Comparison of ENCODE assay signal across 8 cellular contexts in the genomic region with DNA sequence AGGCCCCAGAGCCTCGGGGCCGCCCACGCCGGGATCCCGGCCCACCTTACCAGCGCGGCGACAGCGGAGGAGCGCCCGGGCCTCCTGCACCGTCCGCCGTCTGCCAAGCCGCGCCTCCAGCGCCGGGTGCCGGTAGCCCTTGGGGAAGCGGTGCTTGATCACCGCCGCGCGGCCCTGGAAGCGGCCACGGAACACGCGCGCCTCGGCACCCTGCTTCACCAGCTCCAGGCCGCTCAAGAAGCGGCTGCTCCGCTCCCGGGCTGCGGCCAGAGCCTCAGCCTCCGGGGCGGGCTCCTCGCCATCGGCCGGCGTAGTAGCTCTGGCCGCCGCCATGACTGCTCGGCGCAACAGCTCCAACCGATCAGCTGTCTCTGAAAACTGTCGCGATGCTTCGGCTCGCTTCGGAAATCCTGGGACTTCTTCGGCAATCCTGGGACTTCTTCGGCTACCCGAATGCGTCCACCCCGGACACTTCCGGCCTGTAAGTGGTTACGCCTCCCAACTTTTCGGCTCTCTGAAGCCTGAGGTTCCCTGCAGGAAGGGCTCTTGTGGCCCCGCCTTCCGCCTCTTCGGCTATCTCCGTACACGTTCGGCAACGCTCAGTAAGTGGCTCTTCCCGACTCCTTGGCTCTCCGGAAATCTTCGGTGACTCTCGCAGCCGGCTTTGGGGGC. TPM values are rescaled to one million over a fixed set of nuclear protein-coding genes. Genes with fewer than 3 reads are reported as not detected.
A peak's percentile ranks its signal among the peaks of the same experiment; 100 is the strongest.
DNase-seq lines count a peak whose midpoint lies in the region; ATAC-seq, FAIRE-seq and TF ChIP-seq lines count a peak whose summit lies in the region.

TP53RK (minus strand) TSS at position 363 of the 672 bp plus-strand sequence; CDS start at position 333, 30 bp downstream.

- 0 to 1% (median 0%) methylated on average over 47 to 71 of the region's 71 CpGs for WGBS in psoas muscle, 3 donors

- H3K4me1 Mint-ChIP-seq in T-helper 17 cell = peaks cover 34% of the 10 kb centered on the region

- H3K36me3 Mint-ChIP-seq in T-helper 17 cell (ENCODE audit: low read depth) = peaks cover 5% of the 10 kb centered on the region

- H3K36me3 ChIP-seq in psoas muscle (ENCODE audit: insufficient read depth in 1 of 2, low read depth in 1 of 2) = peaks cover 0 to 15% of the 10 kb centered on the region in 2 donors

- peak; percentile 30 for FAIRE-seq in urothelium cell line (lab: Jason Lieb, UNC)

- H3K27ac Mint-ChIP-seq in T-helper 17 cell = peak within 1 kb of the TSS; percentile 93

- H3K27me3 ChIP-seq in psoas muscle (ENCODE audit: insufficient read depth in 3 of 3, low read length in 2 of 3) = no peaks in the 10 kb centered on the region

- H3K4me3 ChIP-seq in psoas muscle = peak within 1 kb of the TSS; percentile 90

- H3K4me3 Mint-ChIP-seq in T-helper 17 cell = peak within 1 kb of the TSS; percentile 99

- no peaks in the 10 kb centered on the region for H3K9me3 ChIP-seq in T-helper 17 cell (ENCODE audit: control insufficient read depth, low read length, poor library complexity, severe bottlenecking)
- peaks cover 5% of the 10 kb centered on the region for H3K9me3 ChIP-seq in psoas muscle

- H3K27me3 Mint-ChIP-seq in T-helper 17 cell = no peaks in the 10 kb centered on the region

- H3K27ac ChIP-seq in angular gyrus (ENCODE audit: low read depth, low read length) (peak within 1 kb of the TSS; percentile 81), psoas muscle (peak within 1 kb of the TSS; percentile 93)

- TF ChIP-seq CTCF in GM13977 (IDR thresholded peaks at IDR 0.05; ENCODE audit: extremely low read depth, insufficient read depth, missing control alignments) = no peak
- peak; percentile 45 for TF ChIP-seq CTCF in psoas muscle (IDR thresholded peaks at IDR 0.05)

- H3K4me1 ChIP-seq in psoas muscle = peaks cover 24% of the 10 kb centered on the region

- peak; percentile 99 for DNase-seq in GM13977 (ENCODE audit: low spot score)
- peak; percentile 74 for DNase-seq in NCI-H1694 treated with DMSO at 0.1 percent for 48 hours (lab: John Stamatoyannopoulos, UW)
- DNase-seq in T-helper 17 cell = peak; percentile 82 to 89 (median 87)
- peak; percentile 98 for DNase-seq in left ventricle myocardium superior
- peak; percentile 98 to 99 for DNase-seq in psoas muscle
- DNase-seq in urothelium cell line (ENCODE audit: low spot score) = peak; percentile 100

- peak; percentile 92 for ATAC-seq in HG02885 (IDR thresholded peaks at IDR 0.05; ENCODE audit: poor library complexity, unreplicated experiment)
- ATAC-seq in T-helper 17 cell = peak; percentile 96
- ATAC-seq in left ventricle myocardium superior = peak; percentile 98
- peak; percentile 96 to 99 (median 98) for ATAC-seq in psoas muscle

- in situ Hi-C loops in GM13977 (cut with MboI; ENCODE audit: low pct_unique_long_range_greater_than_20kb, low sequenced_read_pairs, unreplicated experiment) = loop anchor here (10.0 kb wide), 1 partner anchor 164 kb away; no protein-coding TSS in a partner anchor

- intact Hi-C loops in left ventricle myocardium superior (cut with micrococcal nuclease) (no loop called here), psoas muscle (cut with DNase I) (no loop called here)

RNA-seq across cellular contexts. Expression of gene TP53RK, which starts in this region (rescaled TPM):
- 1 to 10 TPM; 4.6 to 6.8 TPM for total RNA-seq in T-helper 17 cell
- total RNA-seq in left ventricle myocardium superior = 6.1 TPM
- total RNA-seq in psoas muscle = 10 to 100 TPM in 2 of 4 donors, 1 to 10 TPM in 2; 5.8 to 10.7 (median 9.6) TPM
- 10 to 100 TPM in 1 of 3 donors, 1 to 10 TPM in 2; 7.0 to 12.9 (median 9.3) TPM for polyA plus RNA-seq in psoas muscle

Comparison
In these comparisons a context has a peak if more than half of its experiments do, and no peak if none do; other contexts are left out.
1. Peak in every context shown above with its lines: DNase-seq, ATAC-seq, H3K4me3 ChIP-seq and H3K27ac ChIP-seq.